In genomic region chr5:39020465-39020864, GRCh38 we compare ENCODE assay signal across 23 cellular contexts.
"Had no signal": no experiment of that assay in that cellular context is flagged by ENCODE, and none has a peak within 500 bp of the region (broad histone marks: within the 10 kb centered on the region; RNA-seq: fewer than 3 reads in every experiment).

No MANE protein-coding gene starts in this region.

- H3K4me3 Mint-ChIP-seq: activated B cell treated with CpG ODN at 0.5 μM for 24 hours; activated CD8-positive, alpha-beta T cell treated with anti-CD3 and anti-CD28 coated beads for 36 hours; activated T-cell treated with anti-CD3 and anti-CD28 coated beads, Interleukin-2, amount 50 U/mL, for 4 hours; brain had no signal

- H3K4me3 ChIP-seq: right atrium auricular region, skin epidermis, transverse colon, vagina had no signal

- H3K9me3 ChIP-seq: right atrium auricular region, transverse colon, vagina had no signal

- H3K27me3 Mint-ChIP-seq: activated B cell treated with CpG ODN at 0.5 μM for 24 hours; activated CD8-positive, alpha-beta T cell treated with anti-CD3 and anti-CD28 coated beads for 36 hours; brain; natural killer cell treated with Interleukin-12 subunit alpha and Interleukin-12 subunit beta and Interleukin-15 and Interleukin-18, amount 100 ng/mL, for 72 hours had no signal

- H3K36me3 ChIP-seq: transverse colon had no signal

- FAIRE-seq: endothelial cell of umbilical vein had no signal

- H3K27ac ChIP-seq: right atrium auricular region, skin epidermis, transverse colon, vagina had no signal

- H3K27me3 ChIP-seq: right atrium auricular region, transverse colon, vagina had no signal

- DNase-seq: activated B cell treated with CpG ODN at 0.5 μM for 24 hours; activated CD4-positive, alpha-beta T cell treated with anti-CD3 and anti-CD28 coated beads for 48 hours; activated CD8-positive, alpha-beta T cell treated with anti-CD3 and anti-CD28 coated beads for 36 hours; activated effector memory CD4-positive, alpha-beta T cell treated with anti-CD3 and anti-CD28 coated beads, Interleukin-2, amount 50 U/mL, for 16 hours; activated T-cell treated with anti-CD3 and anti-CD28 coated beads, Interleukin-2, amount 50 U/mL, for 4 hours; amygdala; cerebellar nuclear complex; effector CD8-positive, alpha-beta T cell; foreskin melanocyte; head of caudate nucleus; kidney glomerular epithelial cell; mesendoderm; stimulated activated CD4-positive, alpha-beta T cell treated with anti-CD3 and anti-CD28 coated beads, Interleukin-15, amount 100 ng/mL, for 24 hours; stimulated activated CD4-positive, alpha-beta T cell treated with anti-CD3 and anti-CD28 coated beads, Interleukin-4, amount 100 ng/mL, for 24 hours; stimulated activated naive CD8-positive, alpha-beta T cell treated with anti-CD3 and anti-CD28 coated beads, Interleukin-15, Interleukin-2, amounts not matched to agents 100 U/mL and 50 U/mL, for 24 hours; transverse colon had no signal

- ATAC-seq: activated CD8-positive, alpha-beta T cell treated with anti-CD3 and anti-CD28 coated beads for 36 hours; activated naive CD4-positive, alpha-beta T cell treated with anti-CD3 and anti-CD28 coated beads, Interleukin-2, amount 50 U/mL, for 72 hours; activated T-cell treated with anti-CD3 and anti-CD28 coated beads, Interleukin-2, amount 50 U/mL, for 4 hours; natural killer cell treated with Interleukin-12 subunit alpha and Interleukin-12 subunit beta and Interleukin-15 and Interleukin-18, amount 100 ng/mL, for 72 hours; stimulated activated naive CD8-positive, alpha-beta T cell treated with anti-CD3 and anti-CD28 coated beads, Interleukin-15, Interleukin-2, amounts not matched to agents 100 U/mL and 50 U/mL, for 24 hours had no signal

- H3K9me3 Mint-ChIP-seq: activated B cell treated with CpG ODN at 0.5 μM for 24 hours; activated CD8-positive, alpha-beta T cell treated with anti-CD3 and anti-CD28 coated beads for 36 hours; activated naive CD4-positive, alpha-beta T cell treated with anti-CD3 and anti-CD28 coated beads, Interleukin-2, amount 50 U/mL, for 72 hours; activated T-cell treated with anti-CD3 and anti-CD28 coated beads, Interleukin-2, amount 50 U/mL, for 4 hours; natural killer cell treated with Interleukin-12 subunit alpha and Interleukin-12 subunit beta and Interleukin-15 and Interleukin-18, amount 100 ng/mL, for 72 hours had no signal

- H3K27ac Mint-ChIP-seq: activated B cell treated with CpG ODN at 0.5 μM for 24 hours; activated CD8-positive, alpha-beta T cell treated with anti-CD3 and anti-CD28 coated beads for 36 hours; activated naive CD4-positive, alpha-beta T cell treated with anti-CD3 and anti-CD28 coated beads, Interleukin-2, amount 50 U/mL, for 72 hours had no signal
